In the genomic region with DNA sequence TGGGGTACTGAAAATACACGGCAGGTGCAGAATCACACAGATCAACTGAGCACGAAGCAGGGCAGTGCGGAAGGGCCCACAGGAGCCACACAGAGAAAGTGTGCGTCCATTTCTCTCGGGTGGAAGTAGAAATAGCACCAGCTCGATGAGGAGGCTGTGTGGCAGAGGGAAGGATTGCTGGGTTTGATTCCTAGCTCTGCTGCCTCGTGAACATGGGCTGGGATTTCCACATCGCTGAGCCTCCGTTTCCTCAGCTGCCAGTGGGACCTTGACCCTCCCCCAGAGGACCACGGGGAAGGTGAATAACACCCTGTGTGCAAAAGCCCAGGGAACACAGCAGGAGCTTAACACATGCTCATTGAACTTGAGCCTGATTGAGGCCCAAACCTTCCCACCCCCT, we compare ENCODE assay signal across 23 cellular contexts. TPM values are rescaled to one million over a fixed set of nuclear protein-coding genes. Genes with fewer than 3 reads are reported as not detected.
A peak's percentile ranks its signal among the peaks of the same experiment; 100 is the strongest.
DNase-seq lines count a peak whose midpoint lies in the region; ATAC-seq and TF ChIP-seq lines count a peak whose summit lies in the region.
"Had no signal": no experiment of that assay in that cellular context is flagged by ENCODE, and none has a peak within 500 bp of the region (broad histone marks: within the 10 kb centered on the region; RNA-seq: fewer than 3 reads in every experiment).

No MANE protein-coding gene starts in this region.

- intact Hi-C loops in heart right ventricle (cut with DNase I) (loop anchor here in 1 of 10 donors (5.0 kb wide), 1 partner anchor 36 kb away; no protein-coding TSS in a partner anchor), transverse colon (cut with DNase I; ENCODE audit: low total_unique reads) (no loop called here)

- peaks cover 14 to 100% (median 83%) of the 10 kb centered on the region in 9 donors for H3K4me1 ChIP-seq in heart right ventricle
- H3K4me1 ChIP-seq in right atrium auricular region = peaks cover 0 to 92% of the 10 kb centered on the region in 2 donors
- peaks cover 19% of the 10 kb centered on the region for H3K4me1 ChIP-seq in neural progenitor cell
- peaks cover 0 to 13% (median 8%) of the 10 kb centered on the region in 4 donors for H3K4me1 ChIP-seq in transverse colon

- H3K4me3 Mint-ChIP-seq in neural progenitor cell = no peak overlapping the region
- H3K4me3 Mint-ChIP-seq: activated T-helper 1 cell treated with anti-CD3 and anti-CD28 coated beads, Interleukin-12 subunit alpha, Interleukin-12 subunit beta, Interleukin-2, Interleukin-4 antibody, amounts not matched to agents 30 ng/mL and 10 ng/mL and 1 ng/mL, durations not matched to agents 14 hours and 24 hours and 36 hours; CD4-positive, alpha-beta T cell; dendritic cell treated with granulocyte-macrophage colony-stimulating factor and Interleukin-4, amounts not matched to agents 40 ng/mL and 50 ng/mL, for 4 days; nephron had no signal

- H3K36me3 ChIP-seq in heart right ventricle (peaks cover 0 to 66% (median 4%) of the 10 kb centered on the region in 9 donors), right atrium auricular region (no peaks in the 10 kb centered on the region), neural progenitor cell (no peaks in the 10 kb centered on the region), transverse colon (no peaks in the 10 kb centered on the region)

- H3K9me3 ChIP-seq in heart right ventricle = no peaks in the 10 kb centered on the region
- no peaks in the 10 kb centered on the region for H3K9me3 ChIP-seq in right atrium auricular region
- H3K9me3 ChIP-seq in neural progenitor cell (ENCODE audit: low read depth) = no peaks in the 10 kb centered on the region
- no peaks in the 10 kb centered on the region for H3K9me3 ChIP-seq in transverse colon
- H3K9me3 ChIP-seq: MG63, stomach had no signal

- no peaks in the 10 kb centered on the region for H3K9me3 Mint-ChIP-seq in neural progenitor cell
- H3K9me3 Mint-ChIP-seq: activated T-helper 1 cell treated with anti-CD3 and anti-CD28 coated beads, Interleukin-12 subunit alpha, Interleukin-12 subunit beta, Interleukin-2, Interleukin-4 antibody, amounts not matched to agents 30 ng/mL and 10 ng/mL and 1 ng/mL, durations not matched to agents 14 hours and 24 hours and 36 hours; CD4-positive, alpha-beta T cell; dendritic cell treated with granulocyte-macrophage colony-stimulating factor and Interleukin-4, amounts not matched to agents 40 ng/mL and 50 ng/mL, for 4 days; nephron had no signal

- in situ Hi-C loops in transverse colon (cut with MboI; ENCODE audit: low pct_ligation_motif_present in 1 of 4, low pct_unique_long_range_greater_than_20kb in 1 of 4, low sequenced_read_pairs in 3 of 4) = no loop called here

- ATAC-seq in heart right ventricle (no peak), HG03196 (IDR thresholded peaks at IDR 0.05; ENCODE audit: unreplicated experiment) (no peak), HG03565 (IDR thresholded peaks at IDR 0.05; ENCODE audit: unreplicated experiment) (no peak)

- no peak for DNase-seq in heart right ventricle
- DNase-seq in right atrium auricular region (ENCODE audit: low spot score) = no peak
- no peak for DNase-seq in neural progenitor cell (ENCODE audit: low spot score)
- DNase-seq in transverse colon = peak; percentile 4
- DNase-seq in DMS 273 treated with DMSO at 0.1 percent for 48 hours (lab: John Stamatoyannopoulos, UW) = no peak
- DNase-seq: ACHN; activated CD4-positive, alpha-beta T cell treated with anti-CD3 and anti-CD28 coated beads for 4 hours; GF-D8; hippocampal formation; midbrain; NCI-H146; SHP77; stimulated activated CD4-positive, alpha-beta T cell treated with anti-CD3 and anti-CD28 coated beads, Interleukin-12 subunit alpha, Interleukin-12 subunit beta, amount 100 ng/mL, for 4 hours; stomach had no signal

- H3K4me3 ChIP-seq in heart right ventricle (no peak overlapping the region), right atrium auricular region (no peak overlapping the region), neural progenitor cell (no peak overlapping the region), transverse colon (no peak overlapping the region)
- H3K4me3 ChIP-seq: MG63, stomach had no signal

- no peaks in the 10 kb centered on the region for H4K20me1 ChIP-seq in neural progenitor cell (ENCODE audit: low read depth)

- no peak for TF ChIP-seq EP300 in transverse colon (IDR thresholded peaks at IDR 0.05; ENCODE audit: low read depth)

- H3K27me3 ChIP-seq in heart right ventricle (no peaks in the 10 kb centered on the region), right atrium auricular region (no peaks in the 10 kb centered on the region), neural progenitor cell (no peaks in the 10 kb centered on the region), transverse colon (no peaks in the 10 kb centered on the region)
- H3K27me3 ChIP-seq: MG63, stomach had no signal

- H3K27ac Mint-ChIP-seq in neural progenitor cell = peak overlapping the region; percentile 31
- H3K27ac Mint-ChIP-seq: activated T-helper 1 cell treated with anti-CD3 and anti-CD28 coated beads, Interleukin-12 subunit alpha, Interleukin-12 subunit beta, Interleukin-2, Interleukin-4 antibody, amounts not matched to agents 30 ng/mL and 10 ng/mL and 1 ng/mL, durations not matched to agents 14 hours and 24 hours and 36 hours; CD4-positive, alpha-beta T cell; dendritic cell treated with granulocyte-macrophage colony-stimulating factor and Interleukin-4, amounts not matched to agents 40 ng/mL and 50 ng/mL, for 4 days; nephron; progenitor cell of endocrine pancreas had no signal

- no peaks in the 10 kb centered on the region for H3K79me2 ChIP-seq in neural progenitor cell (ENCODE audit: low read depth)

- H3K4me1 Mint-ChIP-seq in neural progenitor cell = peaks cover 46% of the 10 kb centered on the region

- no peak overlapping the region for H3K4me2 ChIP-seq in neural progenitor cell

- no peak for TF ChIP-seq POLR2A in transverse colon (IDR thresholded peaks at IDR 0.05)

- WGBS in heart right ventricle, 2 donors = 79 to 81% methylated on average over 10 of the region's 10 CpGs
- WGBS in transverse colon (ENCODE audit: low coverage in 1 of 2), 2 donors = 20 to 87% methylated on average over 1 to 10 of the region's 10 CpGs

- H3K36me3 Mint-ChIP-seq in neural progenitor cell = no peaks in the 10 kb centered on the region

- no peak for TF ChIP-seq CTCF in heart right ventricle (IDR thresholded peaks at IDR 0.05)
- no peak for TF ChIP-seq CTCF in right atrium auricular region (IDR thresholded peaks at IDR 0.05)
- TF ChIP-seq CTCF in neural progenitor cell (IDR thresholded peaks at IDR 0.05) = no peak
- no peak for TF ChIP-seq CTCF in transverse colon (IDR thresholded peaks at IDR 0.05)

- no peak overlapping the region for H2AFZ ChIP-seq in neural progenitor cell (replicated peaks)

- H3F3A ChIP-seq in neural progenitor cell (ENCODE audit: low read depth) = peaks cover 8% of the 10 kb centered on the region

- H3K27ac ChIP-seq in heart right ventricle (peak overlapping the region in 8 of 10 donors; percentile 27 to 99 (median 84)), right atrium auricular region (peak overlapping the region in 1 of 2 donors; percentile 78), cingulate gyrus (ENCODE audit: low read depth, low read length) (peak overlapping the region; percentile 4), neural progenitor cell (no peak overlapping the region), transverse colon (peak overlapping the region in 1 of 4 donors; percentile 28)

- H3K9ac ChIP-seq in neural progenitor cell = no peak overlapping the region

- H3K27me3 Mint-ChIP-seq in neural progenitor cell (ENCODE audit: insufficient read depth, low read depth) = peaks cover 9% of the 10 kb centered on the region
- H3K27me3 Mint-ChIP-seq: dendritic cell treated with granulocyte-macrophage colony-stimulating factor and Interleukin-4, amounts not matched to agents 40 ng/mL and 50 ng/mL, for 4 days had no signal

RNA-seq across cellular contexts. Expression of a gene that starts 38.3 kb away (rescaled TPM):
- 10 to 100 TPM; 19.6 to 47.9 (median 23.9) TPM for total RNA-seq in heart right ventricle
- 10 to 100 TPM; 36.0 to 56.3 TPM for polyA plus RNA-seq in heart right ventricle
- total RNA-seq in right atrium auricular region = 10 to 100 TPM; 14.9 to 16.9 TPM
- 2.4 and 4.9 TPM in 2 replicates for total RNA-seq in neural progenitor cell (ENCODE audit: low replicate concordance)
- total RNA-seq in transverse colon = 10 to 100 TPM; 29.6 to 80.4 (median 45.8) TPM
